In the genomic region with DNA sequence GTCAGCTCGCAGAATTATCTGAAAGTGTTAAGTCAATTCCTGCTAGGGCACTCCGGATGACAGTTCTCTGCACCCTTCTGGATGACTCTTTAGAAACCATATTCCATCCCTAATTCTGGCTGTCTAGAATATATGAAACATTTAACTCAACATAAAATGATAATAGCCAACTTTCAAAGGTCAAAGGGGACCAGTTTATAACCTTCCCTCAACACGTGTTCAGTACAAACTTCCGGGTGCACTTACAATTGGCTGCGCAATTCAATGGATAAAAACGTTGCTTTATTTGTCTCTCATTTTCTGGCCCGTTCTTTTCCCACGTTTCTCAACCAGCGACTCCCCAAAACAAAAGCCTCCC, we compare ENCODE assay signal across 8 cellular contexts. TPM values are rescaled to one million over a fixed set of nuclear protein-coding genes. Genes with fewer than 3 reads are reported as not detected.
DNase-seq lines count a peak whose midpoint lies in the region; ATAC-seq, FAIRE-seq and TF ChIP-seq lines count a peak whose summit lies in the region.

No MANE protein-coding gene starts in this region.

- H3K9me3 ChIP-seq in WERI-Rb-1 (ENCODE audit: severe bottlenecking): no peaks in the 10 kb centered on the region
- no peaks in the 10 kb centered on the region for H3K9me3 ChIP-seq in small intestine (ENCODE audit: control insufficient read depth, low read depth)

- H3K36me3 ChIP-seq in WERI-Rb-1 (peaks cover 21% of the 10 kb centered on the region), small intestine (ENCODE audit: control insufficient read depth in 2 of 2, insufficient read depth in 2 of 2, low read length in 2 of 2) (no peaks in the 10 kb centered on the region)

- TF ChIP-seq POLR2A in H54 (IDR thresholded peaks at IDR 0.05; ENCODE audit: low read depth, low read length): no peak

- no peak overlapping the region; the same call in 1 of the 2 replicates for H3K27ac ChIP-seq in WERI-Rb-1
- H3K27ac ChIP-seq in small intestine (ENCODE audit: low read depth in 1 of 2, low read length in 1 of 2): peak overlapping the region; percentile 34 to 88

- H3K4me3 ChIP-seq in WERI-Rb-1 (ENCODE audit: low read depth, low read length): peak overlapping the region; percentile 97
- peak overlapping the region; percentile 94 to 97 for H3K4me3 ChIP-seq in small intestine (ENCODE audit: low read depth in 1 of 2, low read length in 2 of 2)

- DNase-seq in AG08396 (ENCODE audit: low spot score) (peak; percentile 28), GM20000 (ENCODE audit: low spot score) (peak; percentile 35), WERI-Rb-1 (no peak), hepatic stellate cell (ENCODE audit: low spot score) (peak; percentile 32), small intestine (peak; percentile 68), H54 (ENCODE audit: insufficient read length, low spot score) (no peak), retina (no peak)

- no peaks in the 10 kb centered on the region for H3K4me1 ChIP-seq in small intestine (ENCODE audit: control insufficient read depth in 2 of 2, insufficient read depth in 1 of 2, low read depth in 1 of 2, low read length in 1 of 2)

- 1 to 3% (median 3%) methylated on average over 9 of the region's 9 CpGs for WGBS in small intestine, 3 donors

- TF ChIP-seq CTCF in GM20000 (IDR thresholded peaks at IDR 0.05; ENCODE audit: extremely low read depth, missing control alignments) (no peak), WERI-Rb-1 (IDR thresholded peaks at IDR 0.05; ENCODE audit: low read depth, low read length) (no peak)

- H3K27me3 ChIP-seq in WERI-Rb-1 (ENCODE audit: insufficient read depth, low read depth, severe bottlenecking) (no peaks in the 10 kb centered on the region), small intestine (ENCODE audit: control insufficient read depth in 2 of 2, insufficient read depth in 2 of 2, low read length in 2 of 2) (no peaks in the 10 kb centered on the region)

- no peak for ATAC-seq in GM18511 (IDR thresholded peaks at IDR 0.05; ENCODE audit: unreplicated experiment)

- FAIRE-seq in small intestine (lab: Jason Lieb, UNC): no peak
- no peak for FAIRE-seq in H54 (lab: Jason Lieb, UNC)

RNA-seq across cellular contexts. Expression of gene SBNO1, which starts 1.3 kb away (rescaled TPM):
- polyA plus RNA-seq in small intestine: 1 to 10 TPM; 5.1 to 7.0 (median 6.0) TPM

RNA-seq across cellular contexts. Expression of gene KMT5A, which starts 20.6 kb away (rescaled TPM):
- 10 to 100 TPM; 14.3 to 21.8 (median 15.4) TPM for polyA plus RNA-seq in small intestine

Comparison
In these comparisons a context has a peak if more than half of its experiments do, and no peak if none do; other contexts are left out.
1. DNase-seq: peak in AG08396 (single experiment), GM20000 (single experiment), hepatic stellate cell (single experiment) and small intestine (single experiment); none in WERI-Rb-1 (single experiment), H54 (single experiment) and retina (single experiment).